In genomic region chr19:7293795-7294570, GRCh38 we compare ENCODE assay signal across 8 cellular contexts. TPM values are rescaled to one million over a fixed set of nuclear protein-coding genes. Genes with fewer than 3 reads are reported as not detected.
DNase-seq lines count a peak whose midpoint lies in the region; ATAC-seq, FAIRE-seq and TF ChIP-seq lines count a peak whose summit lies in the region.

INSR (minus strand) TSS chr19:7294414; CDS start chr19:7293891, 523 bp downstream.

- H3K9me3 ChIP-seq in endothelial cell of umbilical vein (replicated peaks; ENCODE audit: control insufficient read depth, insufficient read depth, low read length) = no peaks in the 10 kb centered on the region
- H3K9me3 ChIP-seq in mesodermal cell (ENCODE audit: control insufficient read depth, low read length) = no peaks in the 10 kb centered on the region

- intact Hi-C loops in endothelial cell of umbilical vein (cut with micrococcal nuclease) = loop anchor here (1.0 to 2.0 kb wide), 4 partner anchors 96 to 192 kb away; no protein-coding TSS in a partner anchor

- peak; percentile 66 for ATAC-seq in GM19324 (IDR thresholded peaks at IDR 0.05; ENCODE audit: low FRiP score, unreplicated experiment)
- ATAC-seq in HG03558 (IDR thresholded peaks at IDR 0.05; ENCODE audit: extremely low read depth, unreplicated experiment) = peak; percentile 39

- dilution Hi-C loops in endothelial cell of umbilical vein (cut with MboI; ENCODE audit: extremely low pct_ligation_motif_present, low sequenced_read_pairs) = no loop called here

- H3K27ac ChIP-seq in endothelial cell of umbilical vein (ENCODE audit: insufficient read depth, low read depth, low read length) = peak within 1 kb of the TSS; percentile 14
- H3K27ac ChIP-seq in mesodermal cell (ENCODE audit: low read depth, low read length, severe bottlenecking) = peak within 1 kb of the TSS; percentile 16

- peak within 1 kb of the TSS; percentile 58 for H3K9ac ChIP-seq in endothelial cell of umbilical vein (replicated peaks; ENCODE audit: extremely low read depth, insufficient read depth, low read length)

- TF ChIP-seq POLR2A in endothelial cell of umbilical vein (IDR thresholded peaks at IDR 0.05; ENCODE audit: low read depth, low read length) = no peak

- CTCF ChIA-PET in endothelial cell of umbilical vein (lab: Charles Lee) = interaction anchor here (0.9 to 1.4 kb wide), 5 partner anchors 32 to 111 kb away, joined by 3 to 7 read pairs (median 4); no protein-coding TSS in a partner anchor

- no peaks in the 10 kb centered on the region for H3K79me2 ChIP-seq in endothelial cell of umbilical vein (ENCODE audit: control insufficient read depth, insufficient read depth, low read length)

- H2AFZ ChIP-seq in endothelial cell of umbilical vein (ENCODE audit: low read depth, low read length) = peak within 1 kb of the TSS; percentile 72

- H3K4me3 ChIP-seq in endothelial cell of umbilical vein (replicated peaks in 1 of 3; ENCODE audit: insufficient read depth in 1 of 3, low read depth in 1 of 3, low read length in 3 of 3) = peak within 1 kb of the TSS; percentile 42 to 55 (median 50)
- H3K4me3 ChIP-seq in mesodermal cell (ENCODE audit: extremely low read depth, insufficient read depth, low read length, poor library complexity, severe bottlenecking) = peak within 1 kb of the TSS; percentile 76

- no peak for TF ChIP-seq CTCF in AG09319 (IDR thresholded peaks at IDR 0.05; ENCODE audit: low read depth, low read length)
- no peak for TF ChIP-seq CTCF in endothelial cell of umbilical vein (IDR thresholded peaks at IDR 0.05; ENCODE audit: extremely low read depth in 1 of 2, insufficient read depth in 1 of 2, low read depth in 1 of 2, low read length in 2 of 2)

- H3K4me2 ChIP-seq in endothelial cell of umbilical vein (ENCODE audit: insufficient read depth, low read length) = peak within 1 kb of the TSS; percentile 64

- H3K36me3 ChIP-seq in endothelial cell of umbilical vein (ENCODE audit: control insufficient read depth in 2 of 2, extremely low read depth in 1 of 2, insufficient read depth in 2 of 2, low read length in 2 of 2) = no peaks in the 10 kb centered on the region
- H3K36me3 ChIP-seq in mesodermal cell (ENCODE audit: control insufficient read depth, insufficient read depth, low read length) = no peaks in the 10 kb centered on the region

- no TSS peak for BruUV-seq in endothelial cell of umbilical vein (replicated peaks; lab: Mats Ljungman, UMichigan)

- H3K4me1 ChIP-seq in endothelial cell of umbilical vein (ENCODE audit: control insufficient read depth, extremely low read depth, insufficient read depth, low read length) (peaks cover 3% of the 10 kb centered on the region), mesodermal cell (ENCODE audit: control insufficient read depth, insufficient read depth, low read length, poor library complexity, severe bottlenecking) (no peaks in the 10 kb centered on the region)

- no peaks in the 10 kb centered on the region for H4K20me1 ChIP-seq in endothelial cell of umbilical vein (replicated peaks; ENCODE audit: control insufficient read depth, extremely low read depth, insufficient read depth, low read length)

- POLR2A ChIA-PET in endothelial cell of umbilical vein (lab: Charles Lee) = interaction anchor here (0.5 to 1.3 kb wide), 2 partner anchors 93 to 95 kb away, joined by 3 to 4 read pairs; no protein-coding TSS in a partner anchor

- H3K9me1 ChIP-seq in endothelial cell of umbilical vein (replicated peaks; ENCODE audit: control insufficient read depth, extremely low read depth, insufficient read depth, low read length) = no peaks in the 10 kb centered on the region

- peak; percentile 74 for DNase-seq in AG09319 (ENCODE audit: extremely low read depth, low read depth)
- peak; percentile 49 for DNase-seq in NCI-H526 treated with DMSO at 0.1 percent for 48 hours (lab: John Stamatoyannopoulos, UW)
- peak in 2 of 3 experiments; percentile 20 to 30 for DNase-seq in activated CD8-positive, alpha-beta memory T cell treated with anti-CD3 and anti-CD28 coated beads for 48 hours (ENCODE audit: low read depth in 2 of 3, low spot score in 2 of 3)
- DNase-seq in endothelial cell of umbilical vein (ENCODE audit: low read depth, low spot score) = peak; percentile 90
- DNase-seq in stimulated activated CD8-positive, alpha-beta memory T cell treated with anti-CD3 and anti-CD28 coated beads, Interleukin-15, amount 100 ng/mL, for 24 hours (ENCODE audit: low read depth) = peak; percentile 24

- FAIRE-seq in endothelial cell of umbilical vein (lab: Jason Lieb, UNC) = peak; percentile 35

- H3K27me3 ChIP-seq in endothelial cell of umbilical vein (ENCODE audit: control insufficient read depth in 2 of 2, insufficient read depth in 2 of 2, low read length in 2 of 2) = no peaks in the 10 kb centered on the region

- 0% methylated on average over 72 to 75 of the region's 108 CpGs for WGBS in mesodermal cell (ENCODE audit: insufficient coverage in 2 of 2), 2 experiments

TF ChIP-seq in endothelial cell of umbilical vein, 7 proteins besides CTCF, POLR2A, EP300 and RAD21:
- TF ChIP-seq MAX (IDR thresholded peaks at IDR 0.05; ENCODE audit: insufficient read depth, insufficient read length) = no peak
- no peak for TF ChIP-seq JUN (IDR thresholded peaks at IDR 0.05; ENCODE audit: borderline replicate concordance, insufficient read depth, insufficient read length, low read depth)
- TF ChIP-seq EZH2 (IDR thresholded peaks at IDR 0.05; ENCODE audit: borderline replicate concordance, low read depth, low read length, severe bottlenecking) = no peak
- TF ChIP-seq POLR2AphosphoS5 (IDR thresholded peaks at IDR 0.05; ENCODE audit: insufficient read depth, low read depth, low read length) = no peak
- TF ChIP-seq GATA2 (IDR thresholded peaks at IDR 0.05; ENCODE audit: insufficient read depth, insufficient read length, low read depth, low read length) = no peak

RNA-seq across cellular contexts. Expression of gene INSR, which starts in this region (rescaled TPM):
- total RNA-seq in endothelial cell of umbilical vein = 19.5 and 20.8 TPM in 2 replicates
- 4.9 and 5.2 TPM in 2 replicates for polyA plus RNA-seq in endothelial cell of umbilical vein
- 2.9 and 3.4 TPM in 2 replicates for polyA plus RNA-seq in endothelial cell of umbilical vein (2011; cell fraction: cytosol; rRNA removed)
- 14.4 and 14.5 TPM in 2 replicates for polyA plus RNA-seq in endothelial cell of umbilical vein (2011; cell fraction: nucleus; rRNA removed)
- polyA plus RNA-seq in endothelial cell of umbilical vein (2012) = 3.4 and 3.7 TPM in 2 replicates
- 45.0 and 58.0 TPM in 2 replicates for polyA minus RNA-seq in endothelial cell of umbilical vein
- polyA minus RNA-seq in endothelial cell of umbilical vein (2011; cell fraction: cytosol; rRNA and poly(A)+ RNA removed) = 6.7 TPM
- 31.4 and 32.0 TPM in 2 replicates for polyA minus RNA-seq in endothelial cell of umbilical vein (2011; cell fraction: nucleus; rRNA and poly(A)+ RNA removed)
- polyA plus RNA-seq in mesodermal cell (2013, experiment 1 of 2) = 10.7 TPM
- 9.3 TPM for polyA plus RNA-seq in mesodermal cell (2013, experiment 2 of 2)

Comparison
In these comparisons a context has a peak if more than half of its experiments do, and no peak if none do; other contexts are left out.
1. Peak in every context shown above with its lines: DNase-seq, ATAC-seq, H3K4me3 ChIP-seq and H3K27ac ChIP-seq.
2. DNase-seq: peak in every context shown above with its lines; median percentile 90 in endothelial cell of umbilical vein; 74 in AG09319; 49 in NCI-H526 treated with DMSO at 0.1 percent for 48 hours; 25 in activated CD8-positive, alpha-beta memory T cell treated with anti-CD3 and anti-CD28 coated beads for 48 hours; 24 in stimulated activated CD8-positive, alpha-beta memory T cell treated with anti-CD3 and anti-CD28 coated beads, Interleukin-15, amount 100 ng/mL, for 24 hours.